Comparison of ENCODE assay signal across 12 cellular contexts in the genomic region with DNA sequence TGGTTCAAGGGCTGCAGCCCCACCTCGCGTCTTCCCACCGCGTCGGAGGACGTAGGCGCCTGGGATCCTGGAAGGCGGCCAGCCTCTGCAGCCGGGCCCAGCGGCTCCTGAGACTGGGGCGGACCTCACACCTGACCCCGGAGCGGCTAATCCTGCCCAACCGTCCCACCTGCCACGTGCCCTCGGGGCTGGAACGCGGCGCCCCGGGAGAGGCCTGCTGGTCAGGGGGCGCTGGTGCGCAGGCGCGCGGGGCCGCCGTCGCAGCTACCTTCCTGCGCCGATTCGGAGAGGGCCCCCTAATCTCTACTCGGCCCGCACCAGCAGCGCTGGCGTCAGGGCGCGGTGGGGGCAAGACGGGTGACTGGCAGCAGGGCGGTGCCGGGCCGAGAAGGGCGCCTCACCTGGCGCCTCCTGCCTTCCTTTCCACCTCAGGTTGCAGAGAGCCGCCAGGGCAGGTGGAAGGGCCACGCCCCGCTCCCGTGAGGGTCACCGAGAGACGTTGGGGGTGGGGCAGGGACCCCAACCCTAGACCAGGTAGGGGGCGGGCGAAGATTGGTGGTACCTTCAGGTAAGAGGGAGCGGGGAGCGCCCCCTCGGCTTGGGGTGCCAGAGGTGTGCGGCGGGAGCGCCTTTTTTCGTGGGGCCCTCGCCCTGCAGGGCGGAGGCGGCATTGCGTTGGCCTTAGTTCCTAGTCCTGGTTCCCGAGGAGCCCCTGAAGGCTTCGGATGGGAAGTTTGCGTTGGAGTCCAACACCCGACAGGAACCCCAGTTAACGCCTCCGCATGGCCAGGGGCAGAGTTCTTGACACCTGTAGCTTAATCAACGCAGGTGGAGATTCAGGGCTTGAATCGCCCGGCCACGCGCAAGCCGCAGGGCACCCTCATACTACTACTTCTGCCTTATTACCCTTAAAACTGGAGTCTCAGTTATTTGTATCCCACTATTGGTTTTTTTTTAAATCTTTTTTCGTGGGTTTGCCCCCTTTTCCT. TPM values are rescaled to one million over a fixed set of nuclear protein-coding genes. Genes with fewer than 3 reads are reported as not detected.
DNase-seq lines count a peak whose midpoint lies in the region; ATAC-seq and TF ChIP-seq lines count a peak whose summit lies in the region.
"Had no signal": no experiment of that assay in that cellular context is flagged by ENCODE, and none has a peak within 500 bp of the region (broad histone marks: within the 10 kb centered on the region; RNA-seq: fewer than 3 reads in every experiment).

TDRD5 (plus strand) TSS at position 241 of the 989 bp plus-strand sequence. CDS start 784 bp downstream, outside the sequence.

- H3K27me3 Mint-ChIP-seq in Caco-2 (ENCODE audit: insufficient read depth, unreplicated experiment): no peaks in the 10 kb centered on the region
- no peaks in the 10 kb centered on the region for H3K27me3 Mint-ChIP-seq in endothelial cell (ENCODE audit: unreplicated experiment)
- H3K27me3 Mint-ChIP-seq in neural crest cell (ENCODE audit: low read depth): peaks cover 58% of the 10 kb centered on the region

- no peaks in the 10 kb centered on the region for H3K36me3 ChIP-seq in Caco-2 (ENCODE audit: control insufficient read depth, insufficient read depth, low read length)
- H3K36me3 ChIP-seq in HUES6 (ENCODE audit: control insufficient read depth, insufficient read depth, low read length): no peaks in the 10 kb centered on the region

- H3K27ac ChIP-seq in HUES6 (ENCODE audit: low read depth, low read length): no peak within 1 kb of the TSS

- H3K4me3 Mint-ChIP-seq in Caco-2 (ENCODE audit: unreplicated experiment): peak within 1 kb of the TSS; percentile 63
- no peak within 1 kb of the TSS for H3K4me3 Mint-ChIP-seq in endothelial cell (ENCODE audit: unreplicated experiment)
- no peak within 1 kb of the TSS for H3K4me3 Mint-ChIP-seq in neural crest cell
- H3K4me3 Mint-ChIP-seq: activated CD4-positive, alpha-beta memory T cell treated with anti-CD3 and anti-CD28 coated beads for 36 hours had no signal

- H3K9ac ChIP-seq in HUES6 (ENCODE audit: low read length): no peak within 1 kb of the TSS

- BruUV-seq in Caco-2 (replicated peaks; lab: Mats Ljungman, UMichigan): no TSS peak

- intact Hi-C loops in Caco-2 (cut with micrococcal nuclease; ENCODE audit: unreplicated experiment): no loop called here

- no peaks in the 10 kb centered on the region for H3K4me1 ChIP-seq in Caco-2
- H3K4me1 ChIP-seq in HUES6 (ENCODE audit: control insufficient read depth, insufficient read depth, low read length): no peaks in the 10 kb centered on the region

- H3K27me3 ChIP-seq in Caco-2 (replicated peaks; ENCODE audit: control insufficient read depth, insufficient read depth, low read length) (no peaks in the 10 kb centered on the region), HUES6 (ENCODE audit: control insufficient read depth, insufficient read depth, low read length) (peaks cover 31% of the 10 kb centered on the region)

- H3K9me3 ChIP-seq in Caco-2: no peaks in the 10 kb centered on the region
- no peaks in the 10 kb centered on the region for H3K9me3 ChIP-seq in HUES6 (ENCODE audit: control insufficient read depth, insufficient read depth, low read depth, low read length)

- H3K36me3 Mint-ChIP-seq in Caco-2 (ENCODE audit: insufficient read depth, unreplicated experiment) (no peaks in the 10 kb centered on the region), endothelial cell (ENCODE audit: low read depth, unreplicated experiment) (no peaks in the 10 kb centered on the region), neural crest cell (ENCODE audit: low read depth) (no peaks in the 10 kb centered on the region)
- H3K36me3 Mint-ChIP-seq: activated CD4-positive, alpha-beta memory T cell treated with anti-CD3 and anti-CD28 coated beads for 36 hours had no signal

- H3K4me1 Mint-ChIP-seq in Caco-2 (ENCODE audit: low read depth, unreplicated experiment) (no peaks in the 10 kb centered on the region), endothelial cell (ENCODE audit: unreplicated experiment) (no peaks in the 10 kb centered on the region), neural crest cell (no peaks in the 10 kb centered on the region)

- H3K27ac Mint-ChIP-seq in Caco-2 (ENCODE audit: unreplicated experiment): no peak within 1 kb of the TSS
- H3K27ac Mint-ChIP-seq in endothelial cell (ENCODE audit: unreplicated experiment): no peak within 1 kb of the TSS
- H3K27ac Mint-ChIP-seq in neural crest cell (ENCODE audit: unreplicated experiment): no peak within 1 kb of the TSS
- H3K27ac Mint-ChIP-seq: activated CD4-positive, alpha-beta memory T cell treated with anti-CD3 and anti-CD28 coated beads for 36 hours had no signal

- H3K9me3 Mint-ChIP-seq in Caco-2 (ENCODE audit: unreplicated experiment) (no peaks in the 10 kb centered on the region), endothelial cell (ENCODE audit: unreplicated experiment) (no peaks in the 10 kb centered on the region), neural crest cell (peaks cover 6% of the 10 kb centered on the region)
- H3K9me3 Mint-ChIP-seq: activated CD4-positive, alpha-beta memory T cell treated with anti-CD3 and anti-CD28 coated beads for 36 hours had no signal

- TF ChIP-seq CTCF in Caco-2 (IDR thresholded peaks at IDR 0.05; ENCODE audit: insufficient read depth in 1 of 2, low read depth in 1 of 2, low read length in 1 of 2, severe bottlenecking in 1 of 2, unreplicated experiment in 1 of 2) (peak; percentile 4 to 43), endothelial cell (IDR thresholded peaks at IDR 0.05; ENCODE audit: unreplicated experiment) (peak; percentile 31), neural crest cell (conservative IDR thresholded peaks at IDR 0.05) (peak; percentile 25)

- no peak for ATAC-seq in HG02798 (IDR thresholded peaks at IDR 0.05; ENCODE audit: poor library complexity, unreplicated experiment)
- no peak for ATAC-seq in GM21528 (IDR thresholded peaks at IDR 0.05; ENCODE audit: low FRiP score, unreplicated experiment)
- ATAC-seq in HG02885 (IDR thresholded peaks at IDR 0.05; ENCODE audit: poor library complexity, unreplicated experiment): no peak

- peak; percentile 73 to 74 for DNase-seq in Caco-2
- peak; percentile 33 for DNase-seq in endothelial cell (ENCODE audit: low spot score)
- DNase-seq in neural crest cell (ENCODE audit: low read depth, low spot score): no peak
- no peak for DNase-seq in SW480 (ENCODE audit: low spot score)
- DNase-seq: activated CD4-positive, alpha-beta memory T cell treated with anti-CD3 and anti-CD28 coated beads for 36 hours; left cardiac atrium; NCI-H774; stimulated activated CD4-positive, alpha-beta T cell treated with anti-CD3 and anti-CD28 coated beads, Interleukin-2, amount 100 ng/mL, for 24 hours had no signal

- CTCF ChIA-PET in Caco-2 (lab: Charles Lee): no interaction called here

- POLR2A ChIA-PET in Caco-2 (lab: Charles Lee): no interaction called here

- H3K4me3 ChIP-seq in Caco-2 (ENCODE audit: low read depth, low read length) (peak within 1 kb of the TSS; percentile 37), HUES6 (ENCODE audit: low read depth, low read length) (peak within 1 kb of the TSS; percentile 33; the same call in 1 of the 2 replicates)

RNA-seq across cellular contexts. Expression of gene TDRD5, which starts in this region (rescaled TPM):
- total RNA-seq in Caco-2 (2022) (0.52 and 0.72 TPM in 2 replicates), endothelial cell (ENCODE audit: unreplicated experiment) (not detected), neural crest cell (not detected in 2 replicates)
- total RNA-seq: activated CD4-positive, alpha-beta memory T cell treated with anti-CD3 and anti-CD28 coated beads for 36 hours had no signal

Comparison
In these comparisons a context has a peak if more than half of its experiments do, and no peak if none do; other contexts are left out.
1. Peak in DNase-seq and H3K4me3 ChIP-seq in Caco-2; RNA of the gene not detected or under 1 TPM.
2. Peak in DNase-seq in endothelial cell; RNA of the gene not detected or under 1 TPM.